ENCODE assay signal across 1 cellular context in the genomic region with DNA sequence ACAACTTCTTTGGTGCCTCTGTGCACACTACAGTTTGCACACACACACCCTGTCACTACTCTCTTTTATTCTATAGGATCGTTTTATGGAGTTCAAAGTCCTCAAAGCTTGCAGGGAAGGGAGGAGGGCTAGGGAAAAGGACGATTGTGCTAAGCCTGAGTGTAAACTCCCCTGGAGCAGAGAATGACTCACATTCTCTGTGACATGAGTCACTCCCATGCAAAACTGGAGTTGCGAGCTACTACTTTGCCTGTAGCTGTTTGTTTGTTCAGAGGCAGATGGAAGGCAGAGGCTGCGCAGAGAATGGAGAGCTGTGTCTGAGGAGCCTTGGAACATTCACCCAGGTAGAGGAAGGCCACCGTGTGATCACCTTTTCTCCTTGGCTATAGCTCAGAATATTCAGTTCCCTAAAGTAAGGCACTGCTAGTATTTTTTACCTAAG.
TF ChIP-seq lines count a peak whose summit lies in the region.

No MANE protein-coding gene starts in this region.

TF ChIP-seq in GM23338, 12 proteins besides CTCF, POLR2A, EP300 and RAD21 (continued from another document):
- TF ChIP-seq ZNF114 (CRISPR knock-in tag; IDR thresholded peaks at IDR 0.05) (no peak), ZNF331 (CRISPR knock-in tag; IDR thresholded peaks at IDR 0.05; ENCODE audit: low read depth) (no peak), NANOG (IDR thresholded peaks at IDR 0.05; ENCODE audit: borderline replicate concordance) (no peak), EZH2 (IDR thresholded peaks at IDR 0.05; ENCODE audit: low read depth, unreplicated experiment) (no peak), CREB1 (CRISPR knock-in tag; IDR thresholded peaks at IDR 0.05; ENCODE audit: low read depth) (no peak), POLR2AphosphoS5 (IDR thresholded peaks at IDR 0.05; ENCODE audit: low read depth) (no peak)
- TF ChIP-seq, protein P1, sequence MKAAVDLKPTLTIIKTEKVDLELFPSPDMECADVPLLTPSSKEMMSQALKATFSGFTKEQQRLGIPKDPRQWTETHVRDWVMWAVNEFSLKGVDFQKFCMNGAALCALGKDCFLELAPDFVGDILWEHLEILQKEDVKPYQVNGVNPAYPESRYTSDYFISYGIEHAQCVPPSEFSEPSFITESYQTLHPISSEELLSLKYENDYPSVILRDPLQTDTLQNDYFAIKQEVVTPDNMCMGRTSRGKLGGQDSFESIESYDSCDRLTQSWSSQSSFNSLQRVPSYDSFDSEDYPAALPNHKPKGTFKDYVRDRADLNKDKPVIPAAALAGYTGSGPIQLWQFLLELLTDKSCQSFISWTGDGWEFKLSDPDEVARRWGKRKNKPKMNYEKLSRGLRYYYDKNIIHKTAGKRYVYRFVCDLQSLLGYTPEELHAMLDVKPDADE (IDR thresholded peaks at IDR 0.05): no peak
- TF ChIP-seq, protein P2, sequence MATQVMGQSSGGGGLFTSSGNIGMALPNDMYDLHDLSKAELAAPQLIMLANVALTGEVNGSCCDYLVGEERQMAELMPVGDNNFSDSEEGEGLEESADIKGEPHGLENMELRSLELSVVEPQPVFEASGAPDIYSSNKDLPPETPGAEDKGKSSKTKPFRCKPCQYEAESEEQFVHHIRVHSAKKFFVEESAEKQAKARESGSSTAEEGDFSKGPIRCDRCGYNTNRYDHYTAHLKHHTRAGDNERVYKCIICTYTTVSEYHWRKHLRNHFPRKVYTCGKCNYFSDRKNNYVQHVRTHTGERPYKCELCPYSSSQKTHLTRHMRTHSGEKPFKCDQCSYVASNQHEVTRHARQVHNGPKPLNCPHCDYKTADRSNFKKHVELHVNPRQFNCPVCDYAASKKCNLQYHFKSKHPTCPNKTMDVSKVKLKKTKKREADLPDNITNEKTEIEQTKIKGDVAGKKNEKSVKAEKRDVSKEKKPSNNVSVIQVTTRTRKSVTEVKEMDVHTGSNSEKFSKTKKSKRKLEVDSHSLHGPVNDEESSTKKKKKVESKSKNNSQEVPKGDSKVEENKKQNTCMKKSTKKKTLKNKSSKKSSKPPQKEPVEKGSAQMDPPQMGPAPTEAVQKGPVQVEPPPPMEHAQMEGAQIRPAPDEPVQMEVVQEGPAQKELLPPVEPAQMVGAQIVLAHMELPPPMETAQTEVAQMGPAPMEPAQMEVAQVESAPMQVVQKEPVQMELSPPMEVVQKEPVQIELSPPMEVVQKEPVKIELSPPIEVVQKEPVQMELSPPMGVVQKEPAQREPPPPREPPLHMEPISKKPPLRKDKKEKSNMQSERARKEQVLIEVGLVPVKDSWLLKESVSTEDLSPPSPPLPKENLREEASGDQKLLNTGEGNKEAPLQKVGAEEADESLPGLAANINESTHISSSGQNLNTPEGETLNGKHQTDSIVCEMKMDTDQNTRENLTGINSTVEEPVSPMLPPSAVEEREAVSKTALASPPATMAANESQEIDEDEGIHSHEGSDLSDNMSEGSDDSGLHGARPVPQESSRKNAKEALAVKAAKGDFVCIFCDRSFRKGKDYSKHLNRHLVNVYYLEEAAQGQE (IDR thresholded peaks at IDR 0.05; ENCODE audit: unreplicated experiment): no peak
